24 cellular contexts compared by ENCODE assay signal in genomic region chr13:75910591-75910990, GRCh38.
"Had no signal": no experiment of that assay in that cellular context is flagged by ENCODE, and none has a peak within 500 bp of the region (broad histone marks: within the 10 kb centered on the region; RNA-seq: fewer than 3 reads in every experiment).

No MANE protein-coding gene starts in this region.

- H3K4me1 ChIP-seq: left lung, prostate gland, right atrium auricular region had no signal

- H3K27ac ChIP-seq: coronary artery, left lung, neural progenitor cell, prostate gland, right atrium auricular region, tibial nerve, vagina had no signal

- H3K27me3 ChIP-seq: left lung, neural progenitor cell, right atrium auricular region, tibial nerve, vagina had no signal

- H3K9ac ChIP-seq: neural progenitor cell had no signal

- H3K4me3 ChIP-seq: coronary artery, left lung, mucosa of descending colon, neural progenitor cell, prostate gland, right atrium auricular region, tibial nerve, vagina had no signal

- H3K9me3 ChIP-seq: left lung, mucosa of descending colon, prostate gland, right atrium auricular region, tibial nerve, vagina had no signal

- H3K4me2 ChIP-seq: neural progenitor cell had no signal

- ATAC-seq: activated CD4-positive, CD25-positive, alpha-beta regulatory T cell treated with anti-CD3 and anti-CD28 coated beads, Interleukin-2, amount 50 U/mL, for 24 hours; activated CD8-positive, alpha-beta T cell treated with anti-CD3 and anti-CD28 coated beads, Interleukin-2, amount 10 ng/mL, durations not matched to agents 7 days and 5 days; activated naive CD8-positive, alpha-beta T cell treated with anti-CD3 and anti-CD28 coated beads, Interleukin-2, amount 50 U/mL, for 24 hours; left lung; mucosa of descending colon had no signal

- DNase-seq: activated CD4-positive, alpha-beta T cell treated with anti-CD3 and anti-CD28 coated beads, Interleukin-2, amount 10 ng/mL, durations not matched to agents 7 days and 5 days; activated CD8-positive, alpha-beta T cell treated with anti-CD3 and anti-CD28 coated beads, Interleukin-2, amount 10 ng/mL, durations not matched to agents 7 days and 5 days; activated naive CD4-positive, alpha-beta T cell treated with anti-CD3 and anti-CD28 coated beads, Interleukin-2, amount 10 ng/mL, durations not matched to agents 7 days and 5 days; activated naive CD8-positive, alpha-beta T cell treated with anti-CD3 and anti-CD28 coated beads, Interleukin-2, amount 50 U/mL, for 24 hours; activated T-cell treated with anti-CD3 and anti-CD28 coated beads, Interleukin-2, amount 50 U/mL, for 24 hours; aorta; foreskin melanocyte; head of caudate nucleus; kidney; left lung; mammary epithelial cell; mucosa of descending colon; naive B cell; stimulated activated CD4-positive, alpha-beta T cell treated with anti-CD3 and anti-CD28 coated beads, Interleukin-2, amount 100 ng/mL, for 24 hours; stimulated activated naive CD4-positive, alpha-beta T cell treated with Interleukin-2 at 50 U/mL for 16 hours; T-helper 1 cell; T1000 had no signal

- H3K36me3 ChIP-seq: left lung, neural progenitor cell, prostate gland, right atrium auricular region, tibial nerve, vagina had no signal

- H2AFZ ChIP-seq: neural progenitor cell had no signal
